ENCODE assay signal across 8 cellular contexts in genomic region chr1:203268901-203269653, GRCh38. TPM values are rescaled to one million over a fixed set of nuclear protein-coding genes. Genes with fewer than 3 reads are reported as not detected.
A peak's percentile ranks its signal among the peaks of the same experiment; 100 is the strongest.
DNase-seq lines count a peak whose midpoint lies in the region; ATAC-seq, FAIRE-seq and TF ChIP-seq lines count a peak whose summit lies in the region.

No MANE protein-coding gene starts in this region.

- H4K20me1 ChIP-seq in GM23338 (replicated peaks; ENCODE audit: insufficient read depth), result no peaks in the 10 kb centered on the region

- no peaks in the 10 kb centered on the region; the same call in 1 of the 2 replicates for H3F3A ChIP-seq in GM23338 (replicated peaks; ENCODE audit: low read depth)

- peaks cover 49% of the 10 kb centered on the region for H3K4me1 ChIP-seq in CD4-positive, alpha-beta memory T cell (ENCODE audit: insufficient read depth, low read length)
- peaks cover 8% of the 10 kb centered on the region; the same call in 1 of the 2 replicates for H3K4me1 ChIP-seq in GM23338 (ENCODE audit: insufficient read depth)
- H3K4me1 ChIP-seq in neuronal stem cell (ENCODE audit: control insufficient read depth in 2 of 2, insufficient read depth in 1 of 2, low read depth in 1 of 2, low read length in 2 of 2), result peaks cover 10 to 14% of the 10 kb centered on the region in 2 donors

- H3K14ac ChIP-seq in neuronal stem cell (ENCODE audit: low read length), result no peak overlapping the region

- CTCF ChIA-PET in CD4-positive, alpha-beta memory T cell (lab: Charles Lee; ENCODE audit: partially characterized antibody), result interaction anchor here (0.7 to 17.8 kb wide), 22 partner anchors 10 to 798 kb away, joined by 3 to 921 read pairs (median 12); partner anchors contain the start of genes ATP2B4, BTG2, FMOD and OPTC

- H3K27me3 Mint-ChIP-seq in CD4-positive, alpha-beta memory T cell, result peaks cover 1 to 2% of the 10 kb centered on the region in 2 donors
- peaks cover 12% of the 10 kb centered on the region for H3K27me3 Mint-ChIP-seq in GM23338 (ENCODE audit: insufficient read depth, low read depth, poor library complexity)

- no peaks in the 10 kb centered on the region for H3K9me3 ChIP-seq in CD4-positive, alpha-beta memory T cell (ENCODE audit: control insufficient read depth in 1 of 2, low read length in 2 of 2)
- H3K9me3 ChIP-seq in neuronal stem cell (replicated peaks in 1 of 2; ENCODE audit: control insufficient read depth in 2 of 2, insufficient read depth in 1 of 2, low read depth in 1 of 2, low read length in 2 of 2), result no peaks in the 10 kb centered on the region

- no peaks in the 10 kb centered on the region for H3K36me3 ChIP-seq in CD4-positive, alpha-beta memory T cell (ENCODE audit: insufficient read depth, low read length)
- H3K36me3 ChIP-seq in GM23338 (ENCODE audit: insufficient read depth), result no peaks in the 10 kb centered on the region
- no peaks in the 10 kb centered on the region for H3K36me3 ChIP-seq in neuronal stem cell (replicated peaks in 1 of 2; ENCODE audit: control insufficient read depth in 2 of 2, insufficient read depth in 2 of 2, low read length in 2 of 2)

- WGBS in neuronal stem cell (ENCODE audit: extremely low coverage in 2 of 2, insufficient read length in 2 of 2, insufficient replicate concordance in 1 of 2), 2 donors, result no CpG with 5 or more reads among the region's 5 CpGs

- POLR2A ChIA-PET in CD4-positive, alpha-beta memory T cell (lab: Charles Lee; ENCODE audit: partially characterized antibody), result interaction anchor here (0.7 to 14.6 kb wide), 13 partner anchors 9 to 496 kb away, joined by 3 to 321 read pairs (median 10); partner anchors contain the start of genes BTG2 and LAX1

- no peak overlapping the region for H3K4me3 Mint-ChIP-seq in CD4-positive, alpha-beta memory T cell
- no peak overlapping the region for H3K4me3 Mint-ChIP-seq in GM23338

- H3K27ac Mint-ChIP-seq in CD4-positive, alpha-beta memory T cell, result no peak overlapping the region
- no peak overlapping the region for H3K27ac Mint-ChIP-seq in GM23338

- no peak for TF ChIP-seq POLR2A in erythroblast (IDR thresholded peaks at IDR 0.05; ENCODE audit: low read length)

- no peak overlapping the region for H3K4me3 ChIP-seq in CD4-positive, alpha-beta memory T cell (ENCODE audit: low read length in 2 of 2)
- no peak overlapping the region for H3K4me3 ChIP-seq in GM23338
- peak overlapping the region in 1 of 2 donors; percentile 49 for H3K4me3 ChIP-seq in neuronal stem cell (ENCODE audit: low read length in 2 of 2)

- ATAC-seq in GM23338, result peak; percentile 13
- no peak for ATAC-seq in GM19463 (IDR thresholded peaks at IDR 0.05; ENCODE audit: unreplicated experiment)
- no peak for ATAC-seq in GM21786 (IDR thresholded peaks at IDR 0.05; ENCODE audit: unreplicated experiment)

- H3K79me1 ChIP-seq in neuronal stem cell (ENCODE audit: low read depth, low read length), result no peaks in the 10 kb centered on the region

- no peak overlapping the region for H2BK120ac ChIP-seq in neuronal stem cell (ENCODE audit: low read depth, low read length)

- H2AFZ ChIP-seq in GM23338, result no peak overlapping the region; the same call in 1 of the 2 replicates
- H2AFZ ChIP-seq in neuronal stem cell (ENCODE audit: low read length), result peak overlapping the region; percentile 11

- H2AK5ac ChIP-seq in neuronal stem cell (ENCODE audit: low read depth, low read length), result no peak overlapping the region

- H3K18ac ChIP-seq in neuronal stem cell (ENCODE audit: low read length), result no peak overlapping the region

- intact Hi-C loops in CD4-positive, alpha-beta memory T cell (cut with micrococcal nuclease), result loop anchor here (1.0 to 5.0 kb wide), 3 partner anchors 230 to 858 kb away; partner anchors contain the start of gene ATP2B4

- peak overlapping the region; percentile 5 for H2BK15ac ChIP-seq in neuronal stem cell (ENCODE audit: low read length)

- no peaks in the 10 kb centered on the region for H3K79me2 ChIP-seq in GM23338 (replicated peaks; ENCODE audit: insufficient read depth)

- H3K4me1 Mint-ChIP-seq in CD4-positive, alpha-beta memory T cell, result peaks cover 12 to 40% (median 31%) of the 10 kb centered on the region in 4 donors
- H3K4me1 Mint-ChIP-seq in GM23338, result peaks cover 14% of the 10 kb centered on the region; the same call in 2 of the 3 replicates

- peak; percentile 94 to 97 for TF ChIP-seq CTCF in GM23338 (conservative IDR thresholded peaks at IDR 0.05; ENCODE audit: low read depth in 2 of 2)

- peak; percentile 84 for FAIRE-seq in TTC549 (lab: Jason Lieb, UNC)

- H4K91ac ChIP-seq in neuronal stem cell (ENCODE audit: low read depth, low read length, poor library complexity), result no peak overlapping the region

- H3K27ac ChIP-seq in CD4-positive, alpha-beta memory T cell (ENCODE audit: low read depth, low read length), result peak overlapping the region; percentile 30
- H3K27ac ChIP-seq in GM23338 (ENCODE audit: low read depth) (no peak overlapping the region), neuronal stem cell (replicated peaks; ENCODE audit: low read length) (no peak overlapping the region)

- H3K23ac ChIP-seq in neuronal stem cell (ENCODE audit: low read depth, low read length, poor library complexity), result no peak overlapping the region

- no peaks in the 10 kb centered on the region for H3K9me3 Mint-ChIP-seq in CD4-positive, alpha-beta memory T cell
- no peaks in the 10 kb centered on the region for H3K9me3 Mint-ChIP-seq in GM23338

- no peak overlapping the region for H4K8ac ChIP-seq in neuronal stem cell (ENCODE audit: low read depth, low read length)

- peak; percentile 75 to 82 (median 78) for DNase-seq in CD4-positive, alpha-beta memory T cell
- DNase-seq in GM23338 (ENCODE audit: low spot score) (peak; percentile 90), NCI-H2171 treated with DMSO at 0.1 percent for 48 hours (lab: John Stamatoyannopoulos, UW) (peak; percentile 88), erythroblast (lab: John Stamatoyannopoulos, UW) (peak; percentile 78 to 88), neuronal stem cell (ENCODE audit: low spot score) (peak; percentile 83)

- H3K4me2 ChIP-seq in GM23338, result no peak overlapping the region
- H3K4me2 ChIP-seq in neuronal stem cell (ENCODE audit: insufficient read depth, low read length, poor library complexity, severe bottlenecking), result no peak overlapping the region

- no peak overlapping the region for H3K9ac ChIP-seq in neuronal stem cell (ENCODE audit: low read depth, low read length, poor library complexity)

- H3K9me2 ChIP-seq in GM23338 (ENCODE audit: insufficient read depth), result no peaks in the 10 kb centered on the region

- H3K27me3 ChIP-seq in CD4-positive, alpha-beta memory T cell (ENCODE audit: insufficient read depth, low read length), result no peaks in the 10 kb centered on the region
- peaks cover 24% of the 10 kb centered on the region for H3K27me3 ChIP-seq in GM23338 (ENCODE audit: insufficient read depth)
- H3K27me3 ChIP-seq in neuronal stem cell (ENCODE audit: control insufficient read depth in 3 of 3, insufficient read depth in 3 of 3, low read depth in 1 of 3, low read length in 3 of 3), result peaks cover 0 to 6% (median 0%) of the 10 kb centered on the region in 3 experiments

- no peak overlapping the region for H2BK5ac ChIP-seq in neuronal stem cell (ENCODE audit: low read length)

- H3K4ac ChIP-seq in neuronal stem cell (ENCODE audit: low read length), result no peak overlapping the region

- H3K36me3 Mint-ChIP-seq in CD4-positive, alpha-beta memory T cell, result no peaks in the 10 kb centered on the region
- H3K36me3 Mint-ChIP-seq in GM23338 (ENCODE audit: low read depth), result no peaks in the 10 kb centered on the region

- no peak overlapping the region for H2BK12ac ChIP-seq in neuronal stem cell (ENCODE audit: low read length)

TF ChIP-seq in GM23338, 12 proteins besides CTCF, POLR2A, EP300 and RAD21 (continues in another document):
- TF ChIP-seq POLR2AphosphoS5 (IDR thresholded peaks at IDR 0.05; ENCODE audit: low read depth) (no peak), REST (IDR thresholded peaks at IDR 0.05; ENCODE audit: unreplicated experiment) (no peak), ZNF114 (CRISPR knock-in tag; IDR thresholded peaks at IDR 0.05) (no peak)

RNA-seq across cellular contexts. Expression of gene BTG2, which starts 36.2 kb away (rescaled TPM):
- 100 to 1,000 TPM; 197 to 201 TPM for total RNA-seq in CD4-positive, alpha-beta memory T cell
- 100 to 1,000 TPM; 123 to 288 TPM for polyA plus RNA-seq in CD4-positive, alpha-beta memory T cell
- 7.8 and 9.1 TPM in 2 replicates for total RNA-seq in GM23338 (2014; rRNA removed; shearing (Covaris generic))
- 5.7 and 6.3 TPM in 2 replicates for polyA plus RNA-seq in GM23338 (2016; fragmentation: Nextera tagmentation; extraction: Ambion mirVana)
- polyA plus RNA-seq in neuronal stem cell (2013, experiment 1 of 2), result 59.9 TPM
- 59.9 TPM for polyA plus RNA-seq in neuronal stem cell (2013, experiment 2 of 2)

RNA-seq across cellular contexts. Expression of gene CHIT1, which starts 39.6 kb away (rescaled TPM):
- under 1 TPM; 0.41 to 0.78 TPM for total RNA-seq in CD4-positive, alpha-beta memory T cell
- not detected for polyA plus RNA-seq in CD4-positive, alpha-beta memory T cell
- total RNA-seq in GM23338 (2014; rRNA removed; shearing (Covaris generic)), result 0.07 TPM in 1 of 2 replicates, not detected in the other
- polyA plus RNA-seq in GM23338 (2016; fragmentation: Nextera tagmentation; extraction: Ambion mirVana), result 0.47 and 0.85 TPM in 2 replicates
- polyA plus RNA-seq in neuronal stem cell (2013, experiment 1 of 2), result 0.04 TPM
- not detected for polyA plus RNA-seq in neuronal stem cell (2013, experiment 2 of 2)

Comparison
In these comparisons a context has a peak if more than half of its experiments do, and no peak if none do; other contexts are left out.
1. RNA of gene BTG2, which starts 36.2 kb away (total RNA-seq): 197 to 201 TPM in CD4-positive, alpha-beta memory T cell; 7.8 to 9.1 TPM in GM23338; every median in the first group is over 10 times any median in the second.
2. Peak in every context shown above with its lines, with median percentiles within 50 percentile points of each other: DNase-seq.